20 cellular contexts compared by ENCODE assay signal in genomic region chr16:20812510-20812909, GRCh38.
"Had no signal": no experiment of that assay in that cellular context is flagged by ENCODE, and none has a peak within 500 bp of the region (broad histone marks: within the 10 kb centered on the region; RNA-seq: fewer than 3 reads in every experiment).

No MANE protein-coding gene starts in this region.

- H3K4me3 ChIP-seq: cardiac muscle cell, PC-9 had no signal

- H3K27ac ChIP-seq: brain microvascular endothelial cell, cardiac muscle cell, PC-9 had no signal

- DNase-seq: activated CD4-positive, alpha-beta T cell treated with anti-CD3 and anti-CD28 coated beads, Interleukin-2, amount 10 ng/mL, durations not matched to agents 24 days and 14 days; activated CD4-positive, alpha-beta T cell treated with anti-CD3 and anti-CD28 coated beads, Interleukin-2, amount 50 U/mL, for 48 hours; activated CD4-positive, CD25-positive, alpha-beta regulatory T cell treated with anti-CD3 and anti-CD28 coated beads, Interleukin-2, amount 50 U/mL, for 72 hours; activated CD8-positive, alpha-beta memory T cell treated with anti-CD3 and anti-CD28 coated beads for 24 hours; activated gamma-delta T cell; activated naive CD4-positive, alpha-beta T cell treated with anti-CD3 and anti-CD28 coated beads for 36 hours; activated T-cell treated with anti-CD3 and anti-CD28 coated beads for 4 hours; activated T-cell treated with anti-CD3 and anti-CD28 coated beads, Interleukin-2, amount 50 U/mL, for 48 hours; amygdala; brain microvascular endothelial cell; KBM-7; NCI-H1092; NCI-H1417; NCI-H1930; NCI-H2107; NCI-H510A treated with DMSO at 0.1 percent for 48 hours; PC-9; SHP77 treated with DMSO at 0.1 percent for 48 hours; T-helper 9 cell had no signal

- H3K27me3 ChIP-seq: brain microvascular endothelial cell, cardiac muscle cell had no signal

- H3K36me3 ChIP-seq: brain microvascular endothelial cell had no signal
